8 cellular contexts compared by ENCODE assay signal in genomic region chr3:194686414-194686815, GRCh38. TPM values are rescaled to one million over a fixed set of nuclear protein-coding genes. Genes with fewer than 3 reads are reported as not detected.
DNase-seq lines count a peak whose midpoint lies in the region; ATAC-seq and TF ChIP-seq lines count a peak whose summit lies in the region.

No MANE protein-coding gene starts in this region.

- POLR2A ChIA-PET in HEK293T (lab: Yijun Ruan, JAX): interaction anchor here (0.7 to 1.4 kb wide), 5 partner anchors 13 to 576 kb away, joined by 3 to 4 read pairs (median 3); no protein-coding TSS in a partner anchor

- H3K9me3 ChIP-seq in SJSA1 (replicated peaks) (no peaks in the 10 kb centered on the region), sigmoid colon (no peaks in the 10 kb centered on the region)

- peaks cover 53% of the 10 kb centered on the region for H3K4me1 ChIP-seq in SJSA1 (replicated peaks)
- H3K4me1 ChIP-seq in sigmoid colon: peaks cover 0 to 49% (median 43%) of the 10 kb centered on the region in 4 donors

- no peak for TF ChIP-seq EP300 in sigmoid colon (IDR thresholded peaks at IDR 0.05)

- intact Hi-C loops in sigmoid colon (cut with DNase I): loop anchor here (10.0 kb wide), 1 partner anchor 298 kb away; no protein-coding TSS in a partner anchor

- H3K27me3 ChIP-seq in SJSA1 (replicated peaks): no peaks in the 10 kb centered on the region
- H3K27me3 ChIP-seq in sigmoid colon: no peaks in the 10 kb centered on the region

- DNase-seq in GM12865 (ENCODE audit: low read depth): no peak
- no peak for DNase-seq in SJSA1 (ENCODE audit: low read depth in 1 of 2, low spot score in 2 of 2)
- no peak for DNase-seq in fibroblast of the aortic adventitia (ENCODE audit: low read depth)
- DNase-seq in sigmoid colon: no peak
- no peak for DNase-seq in HEK293T (ENCODE audit: extremely low spot score)
- no peak for DNase-seq in left lobe of liver (ENCODE audit: low spot score)
- DNase-seq in Kasumi-1 (lab: John Stamatoyannopoulos, UW): no peak

- H3K36me3 ChIP-seq in SJSA1: peaks cover 27% of the 10 kb centered on the region
- H3K36me3 ChIP-seq in sigmoid colon: no peaks in the 10 kb centered on the region

- TF ChIP-seq CTCF in GM12865 (IDR thresholded peaks at IDR 0.05; ENCODE audit: insufficient read depth, low read depth, low read length, missing control alignments) (no peak), fibroblast of the aortic adventitia (IDR thresholded peaks at IDR 0.05; ENCODE audit: insufficient read depth, low read length) (no peak), sigmoid colon (IDR thresholded peaks at IDR 0.05) (no peak)

- no peak for TF ChIP-seq POLR2A in sigmoid colon (IDR thresholded peaks at IDR 0.05)

- H3K4me3 ChIP-seq in GM12865 (ENCODE audit: low read depth, low read length) (peak overlapping the region; percentile 59), SJSA1 (peak overlapping the region; percentile 61), fibroblast of the aortic adventitia (ENCODE audit: low read depth, low read length) (peak overlapping the region; percentile 80), sigmoid colon (peak overlapping the region; percentile 63 to 78 (median 68))

- ATAC-seq in left lobe of liver (no peak), HG03280 (IDR thresholded peaks at IDR 0.05; ENCODE audit: unreplicated experiment) (no peak)

- CTCF ChIA-PET in HEK293T (lab: Yijun Ruan, JAX): interaction anchor here (0.7 kb wide), 1 partner anchor 836 kb away, joined by 3 read pairs; no protein-coding TSS in a partner anchor

- H3K27ac ChIP-seq in SJSA1 (no peak overlapping the region; the same call in 1 of the 2 replicates), sigmoid colon (peak overlapping the region; percentile 87 to 90 (median 88))

- WGBS in sigmoid colon, 2 donors: 0% methylated on average over 29 of the region's 29 CpGs

TF ChIP-seq in HEK293T, 16 proteins besides CTCF, POLR2A, EP300 and RAD21:
- no peak for TF ChIP-seq LEF1 (IDR thresholded peaks at IDR 0.05; ENCODE audit: borderline replicate concordance)
- TF ChIP-seq HDGF (IDR thresholded peaks at IDR 0.05; ENCODE audit: borderline replicate concordance): no peak

RNA-seq across cellular contexts. Expression of gene FAM43A, which starts 0.7 kb away (rescaled TPM):
- 14.2 and 17.6 TPM in 2 replicates for total RNA-seq in SJSA1 (2014; rRNA removed; shearing (Covaris generic))
- total RNA-seq in fibroblast of the aortic adventitia (ENCODE audit: low replicate concordance): 12.7 and 14.1 TPM in 2 replicates
- 10 to 100 TPM; 11.1 to 17.8 (median 12.7) TPM for total RNA-seq in sigmoid colon
- polyA plus RNA-seq in sigmoid colon: 10 to 100 TPM; 10.2 to 62.8 (median 35.8) TPM
- total RNA-seq in left lobe of liver: 1.5 TPM

RNA-seq across cellular contexts. Expression of gene LSG1, which starts 14.4 kb away (rescaled TPM):
- total RNA-seq in SJSA1 (2014; rRNA removed; shearing (Covaris generic)): 20.6 and 36.3 TPM in 2 replicates
- total RNA-seq in fibroblast of the aortic adventitia (ENCODE audit: low replicate concordance): 30.6 and 41.9 TPM in 2 replicates
- 10 to 100 TPM; 21.0 to 32.4 (median 27.2) TPM for total RNA-seq in sigmoid colon
- 10 to 100 TPM in 1 of 3 donors, 1 to 10 TPM in 2; 6.0 to 20.4 (median 9.6) TPM for polyA plus RNA-seq in sigmoid colon
- total RNA-seq in left lobe of liver: 13.3 TPM

RNA-seq across cellular contexts. Expression of gene TMEM44, which starts 53.2 kb away (rescaled TPM):
- total RNA-seq in SJSA1 (2014; rRNA removed; shearing (Covaris generic)): 12.2 and 18.2 TPM in 2 replicates
- total RNA-seq in fibroblast of the aortic adventitia (ENCODE audit: low replicate concordance) (12.8 and 16.7 TPM in 2 replicates), sigmoid colon (10 to 100 TPM in 1 of 4 donors, 1 to 10 TPM in 3; 2.0 to 11.9 (median 5.2) TPM), left lobe of liver (4.6 TPM)
- 10 to 100 TPM; 24.0 to 25.8 (median 25.7) TPM for polyA plus RNA-seq in sigmoid colon
